Comparison of ENCODE assay signal across 27 cellular contexts in genomic region chr1:231750296-231750695, GRCh38.
"Had no signal": no experiment of that assay in that cellular context is flagged by ENCODE, and none has a peak within 500 bp of the region (broad histone marks: within the 10 kb centered on the region; RNA-seq: fewer than 3 reads in every experiment).

No MANE protein-coding gene starts in this region.

- H3K4me3 Mint-ChIP-seq: activated CD8-positive, alpha-beta memory T cell treated with anti-CD3 and anti-CD28 coated beads, Interleukin-2, amount 10 ng/mL, durations not matched to agents 7 days and 5 days; activated CD8-positive, alpha-beta T cell treated with anti-CD3 and anti-CD28 coated beads, Interleukin-2, amount 10 ng/mL, durations not matched to agents 7 days and 5 days; activated naive CD4-positive, alpha-beta T cell treated with anti-CD3 and anti-CD28 coated beads, Interleukin-2, amount 50 U/mL, for 24 hours; endodermal cell; immature natural killer cell; naive thymus-derived CD4-positive, alpha-beta T cell; stimulated activated effector memory CD8-positive, alpha-beta T cell treated with anti-CD3 and anti-CD28 coated beads, Interleukin-12 subunit alpha, Interleukin-12 subunit beta, amount 100 ng/mL, for 72 hours; stimulated activated naive CD8-positive, alpha-beta T cell treated with anti-CD3 and anti-CD28 coated beads, Interleukin-15, Interleukin-2, amounts not matched to agents 100 ng/mL and 50 ng/mL, for 24 hours; type B pancreatic cell had no signal

- ATAC-seq: activated CD8-positive, alpha-beta memory T cell treated with anti-CD3 and anti-CD28 coated beads, Interleukin-2, amount 10 ng/mL, durations not matched to agents 7 days and 5 days; activated CD8-positive, alpha-beta T cell treated with anti-CD3 and anti-CD28 coated beads, Interleukin-2, amount 10 ng/mL, durations not matched to agents 7 days and 5 days; esophagus mucosa; heart left ventricle; naive thymus-derived CD4-positive, alpha-beta T cell; pancreas; sciatic nerve; stimulated activated effector memory CD8-positive, alpha-beta T cell treated with anti-CD3 and anti-CD28 coated beads, Interleukin-12 subunit alpha, Interleukin-12 subunit beta, amount 100 ng/mL, for 72 hours had no signal

- H3K36me3 Mint-ChIP-seq: stimulated activated effector memory CD8-positive, alpha-beta T cell treated with anti-CD3 and anti-CD28 coated beads, Interleukin-12 subunit alpha, Interleukin-12 subunit beta, amount 100 ng/mL, for 72 hours had no signal

- H3K4me1 Mint-ChIP-seq: immature natural killer cell; stimulated activated effector memory CD8-positive, alpha-beta T cell treated with anti-CD3 and anti-CD28 coated beads, Interleukin-12 subunit alpha, Interleukin-12 subunit beta, amount 100 ng/mL, for 72 hours had no signal

- H3K27ac Mint-ChIP-seq: activated CD8-positive, alpha-beta memory T cell treated with anti-CD3 and anti-CD28 coated beads, Interleukin-2, amount 10 ng/mL, durations not matched to agents 7 days and 5 days; activated CD8-positive, alpha-beta T cell treated with anti-CD3 and anti-CD28 coated beads, Interleukin-2, amount 10 ng/mL, durations not matched to agents 7 days and 5 days; activated naive CD4-positive, alpha-beta T cell treated with anti-CD3 and anti-CD28 coated beads, Interleukin-2, amount 50 U/mL, for 24 hours; activated T-helper 2 cell treated with anti-CD3 and anti-CD28 coated beads, Interferon-gamma antibody, Interleukin-2, Interleukin-4, amounts not matched to agents 10 μg/mL and 5 μg/mL and 100 μg/mL, durations not matched to agents 14 hours and 24 hours and 36 hours; endodermal cell; immature natural killer cell; naive thymus-derived CD4-positive, alpha-beta T cell; stimulated activated effector memory CD8-positive, alpha-beta T cell treated with anti-CD3 and anti-CD28 coated beads, Interleukin-12 subunit alpha, Interleukin-12 subunit beta, amount 100 ng/mL, for 72 hours; stimulated activated naive CD8-positive, alpha-beta T cell treated with anti-CD3 and anti-CD28 coated beads, Interleukin-15, Interleukin-2, amounts not matched to agents 100 ng/mL and 50 ng/mL, for 24 hours; type B pancreatic cell had no signal

- DNase-seq: activated CD4-positive, CD25-positive, alpha-beta regulatory T cell treated with anti-CD3 and anti-CD28 coated beads, Interleukin-2, amount 50 U/mL, for 72 hours; activated CD8-positive, alpha-beta memory T cell treated with anti-CD3 and anti-CD28 coated beads, Interleukin-2, amount 10 ng/mL, durations not matched to agents 7 days and 5 days; activated CD8-positive, alpha-beta T cell treated with anti-CD3 and anti-CD28 coated beads, Interleukin-2, amount 10 ng/mL, durations not matched to agents 7 days and 5 days; activated T-cell treated with anti-CD3 and anti-CD28 coated beads, Interleukin-2, amount 50 U/mL, for 48 hours; central memory CD4-positive, alpha-beta T cell; endodermal cell; foreskin fibroblast; heart left ventricle; hypothalamus; immature natural killer cell; kidney; left colon; mammary epithelial cell; naive thymus-derived CD4-positive, alpha-beta T cell; nucleus accumbens; pancreas; retina; stimulated activated CD4-positive, alpha-beta T cell treated with anti-CD3 and anti-CD28 coated beads, Interleukin-4, amount 100 ng/mL, for 24 hours; T-helper 9 cell; uterus had no signal

- H3K27me3 Mint-ChIP-seq: activated CD8-positive, alpha-beta memory T cell treated with anti-CD3 and anti-CD28 coated beads, Interleukin-2, amount 10 ng/mL, durations not matched to agents 7 days and 5 days; activated naive CD4-positive, alpha-beta T cell treated with anti-CD3 and anti-CD28 coated beads, Interleukin-2, amount 50 U/mL, for 24 hours; naive thymus-derived CD4-positive, alpha-beta T cell; stimulated activated naive CD8-positive, alpha-beta T cell treated with anti-CD3 and anti-CD28 coated beads, Interleukin-15, Interleukin-2, amounts not matched to agents 100 ng/mL and 50 ng/mL, for 24 hours; type B pancreatic cell had no signal
